1 cellular context compared by ENCODE assay signal in the genomic region with DNA sequence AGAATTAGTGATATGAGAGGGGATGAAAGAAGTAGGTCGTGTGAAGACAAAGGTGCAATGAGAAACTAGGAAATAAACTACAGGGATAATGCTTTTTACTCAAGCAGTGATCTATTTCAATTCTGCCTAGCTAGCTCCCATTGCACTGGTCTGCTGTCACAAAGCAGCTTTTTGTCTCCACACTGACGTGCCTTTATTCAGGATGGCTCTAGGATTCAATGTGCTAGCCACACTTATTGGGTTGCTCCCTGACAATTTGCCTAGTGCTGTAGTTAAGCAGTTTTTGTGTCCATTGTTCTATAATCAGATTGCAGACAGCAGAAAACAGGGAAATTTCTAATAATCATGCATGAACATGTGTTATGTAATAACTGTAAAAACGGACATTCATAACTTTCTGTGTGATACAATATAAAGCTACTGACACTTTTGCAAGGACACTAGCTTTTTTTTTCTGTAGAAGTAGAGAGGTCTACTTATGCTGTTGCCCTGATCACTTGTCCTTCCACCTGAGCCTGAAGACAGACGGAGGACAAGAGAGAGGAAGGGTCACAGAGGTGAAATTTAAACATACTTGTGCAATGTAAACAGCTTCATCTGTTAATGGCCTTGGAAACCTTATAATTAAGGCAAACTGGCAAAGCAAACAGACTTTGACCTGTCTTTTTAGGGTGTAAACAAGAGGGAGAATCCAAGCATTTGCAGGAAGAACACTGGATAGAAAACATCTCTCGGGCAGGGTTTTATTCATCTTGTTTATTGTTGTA.
TF ChIP-seq lines count a peak whose summit lies in the region.

No MANE protein-coding gene starts in this region.

TF ChIP-seq in HepG2, 621 proteins besides CTCF, POLR2A, EP300 and RAD21 (continued from another document):
- no peak for TF ChIP-seq ZBTB3 (CRISPR knock-in tag; IDR thresholded peaks at IDR 0.05; ENCODE audit: borderline replicate concordance, low read depth)
- TF ChIP-seq MAFG (CRISPR knock-in tag; IDR thresholded peaks at IDR 0.05), result no peak
- TF ChIP-seq CBX2 (IDR thresholded peaks at IDR 0.05; ENCODE audit: low read depth, low read length), result no peak
- TF ChIP-seq CBX2 (CRISPR knock-in tag; IDR thresholded peaks at IDR 0.05; ENCODE audit: low read depth), result no peak
- TF ChIP-seq ZNF34 (CRISPR knock-in tag; IDR thresholded peaks at IDR 0.05; ENCODE audit: borderline replicate concordance), result no peak
- peak in 1 of 2 experiments; percentile 38; a peak in 1 of 4 replicates for TF ChIP-seq KLF16 (CRISPR knock-in tag; IDR thresholded peaks at IDR 0.05)
- TF ChIP-seq CEBPZ (IDR thresholded peaks at IDR 0.05; ENCODE audit: low read length), result no peak
- TF ChIP-seq, protein P1, sequence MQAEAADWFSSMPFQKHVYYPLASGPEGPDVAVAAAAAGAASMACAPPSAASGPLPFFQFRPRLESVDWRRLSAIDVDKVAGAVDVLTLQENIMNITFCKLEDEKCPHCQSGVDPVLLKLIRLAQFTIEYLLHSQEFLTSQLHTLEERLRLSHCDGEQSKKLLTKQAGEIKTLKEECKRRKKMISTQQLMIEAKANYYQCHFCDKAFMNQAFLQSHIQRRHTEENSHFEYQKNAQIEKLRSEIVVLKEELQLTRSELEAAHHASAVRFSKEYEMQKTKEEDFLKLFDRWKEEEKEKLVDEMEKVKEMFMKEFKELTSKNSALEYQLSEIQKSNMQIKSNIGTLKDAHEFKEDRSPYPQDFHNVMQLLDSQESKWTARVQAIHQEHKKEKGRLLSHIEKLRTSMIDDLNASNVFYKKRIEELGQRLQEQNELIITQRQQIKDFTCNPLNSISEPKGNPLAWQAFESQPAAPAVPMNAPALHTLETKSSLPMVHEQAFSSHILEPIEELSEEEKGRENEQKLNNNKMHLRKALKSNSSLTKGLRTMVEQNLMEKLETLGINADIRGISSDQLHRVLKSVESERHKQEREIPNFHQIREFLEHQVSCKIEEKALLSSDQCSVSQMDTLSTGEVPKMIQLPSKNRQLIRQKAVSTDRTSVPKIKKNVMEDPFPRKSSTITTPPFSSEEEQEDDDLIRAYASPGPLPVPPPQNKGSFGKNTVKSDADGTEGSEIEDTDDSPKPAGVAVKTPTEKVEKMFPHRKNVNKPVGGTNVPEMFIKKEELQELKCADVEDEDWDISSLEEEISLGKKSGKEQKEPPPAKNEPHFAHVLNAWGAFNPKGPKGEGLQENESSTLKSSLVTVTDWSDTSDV (CRISPR knock-in tag; IDR thresholded peaks at IDR 0.05), result no peak
- TF ChIP-seq AKAP8 (CRISPR knock-in tag; IDR thresholded peaks at IDR 0.05), result no peak
- TF ChIP-seq RFXAP (CRISPR knock-in tag; IDR thresholded peaks at IDR 0.05; ENCODE audit: borderline replicate concordance), result no peak
- TF ChIP-seq ELF4 (CRISPR knock-in tag; IDR thresholded peaks at IDR 0.05; ENCODE audit: borderline replicate concordance), result no peak
- no peak for TF ChIP-seq HCFC1 (IDR thresholded peaks at IDR 0.05; ENCODE audit: low read depth, low read length)
- TF ChIP-seq NFKB2 (CRISPR knock-in tag; IDR thresholded peaks at IDR 0.05; ENCODE audit: borderline replicate concordance), result no peak
- TF ChIP-seq PLRG1 (conservative IDR thresholded peaks at IDR 0.05), result no peak
- no peak for TF ChIP-seq ZFP62 (CRISPR knock-in tag; IDR thresholded peaks at IDR 0.05)
- no peak for TF ChIP-seq MXD4 (CRISPR knock-in tag; IDR thresholded peaks at IDR 0.05)
- TF ChIP-seq ZNF207 (IDR thresholded peaks at IDR 0.05; ENCODE audit: borderline replicate concordance), result no peak
- no peak for TF ChIP-seq ZFP36L1 (CRISPR knock-in tag; IDR thresholded peaks at IDR 0.05)
- TF ChIP-seq ZNF230 (CRISPR knock-in tag; IDR thresholded peaks at IDR 0.05), result no peak
- TF ChIP-seq ZNF331 (CRISPR knock-in tag; IDR thresholded peaks at IDR 0.05), result peak; percentile 56; the same call in 1 of the 2 replicates
- TF ChIP-seq ZBTB8A (CRISPR knock-in tag; IDR thresholded peaks at IDR 0.05; ENCODE audit: borderline replicate concordance, low read depth), result no peak
- no peak for TF ChIP-seq ZNF619 (CRISPR knock-in tag; IDR thresholded peaks at IDR 0.05)
- TF ChIP-seq ZNF142 (CRISPR knock-in tag; IDR thresholded peaks at IDR 0.05), result no peak
- TF ChIP-seq ETV5 (CRISPR knock-in tag; IDR thresholded peaks at IDR 0.05; ENCODE audit: borderline replicate concordance), result no peak
- no peak for TF ChIP-seq ZNF562 (CRISPR knock-in tag; IDR thresholded peaks at IDR 0.05; ENCODE audit: borderline replicate concordance)
- TF ChIP-seq SMARCE1 (IDR thresholded peaks at IDR 0.05; ENCODE audit: borderline replicate concordance), result no peak
- no peak for TF ChIP-seq KDM5A (IDR thresholded peaks at IDR 0.05; ENCODE audit: borderline replicate concordance, low read length)
- no peak for TF ChIP-seq TRIM24 (CRISPR knock-in tag; IDR thresholded peaks at IDR 0.05)
- TF ChIP-seq CSRNP1 (CRISPR knock-in tag; IDR thresholded peaks at IDR 0.05), result no peak
- no peak for TF ChIP-seq ZNF224 (CRISPR knock-in tag; IDR thresholded peaks at IDR 0.05)
- TF ChIP-seq ZNF883 (CRISPR knock-in tag; IDR thresholded peaks at IDR 0.05; ENCODE audit: not compliant biosample characterization), result no peak
- TF ChIP-seq TBL1XR1 (IDR thresholded peaks at IDR 0.05; ENCODE audit: borderline replicate concordance, low read length, partially characterized antibody), result no peak
- no peak for TF ChIP-seq SIN3B (IDR thresholded peaks at IDR 0.05; ENCODE audit: low read length)
- TF ChIP-seq, protein P2, sequence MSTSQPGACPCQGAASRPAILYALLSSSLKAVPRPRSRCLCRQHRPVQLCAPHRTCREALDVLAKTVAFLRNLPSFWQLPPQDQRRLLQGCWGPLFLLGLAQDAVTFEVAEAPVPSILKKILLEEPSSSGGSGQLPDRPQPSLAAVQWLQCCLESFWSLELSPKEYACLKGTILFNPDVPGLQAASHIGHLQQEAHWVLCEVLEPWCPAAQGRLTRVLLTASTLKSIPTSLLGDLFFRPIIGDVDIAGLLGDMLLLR (CRISPR knock-in tag; IDR thresholded peaks at IDR 0.05), result no peak
- no peak for TF ChIP-seq KLF11 (CRISPR knock-in tag; IDR thresholded peaks at IDR 0.05)
